Comparison of ENCODE assay signal across 12 cellular contexts in genomic region chr7:93015193-93016084, GRCh38.
DNase-seq lines count a peak whose midpoint lies in the region; ATAC-seq and FAIRE-seq lines count a peak whose summit lies in the region.
"Had no signal": no experiment of that assay in that cellular context is flagged by ENCODE, and none has a peak within 500 bp of the region (broad histone marks: within the 10 kb centered on the region; RNA-seq: fewer than 3 reads in every experiment).

No MANE protein-coding gene starts in this region.

- H3K4me1 ChIP-seq in muscle layer of duodenum (ENCODE audit: control insufficient read depth in 1 of 2, insufficient read depth in 2 of 2, low read length in 2 of 2): peaks cover 7 to 10% of the 10 kb centered on the region in 2 donors

- peak overlapping the region; percentile 49 for H3K27ac ChIP-seq in muscle layer of duodenum (ENCODE audit: low read length)

- DNase-seq in AG08395 (ENCODE audit: low spot score) (peak; percentile 45), NCI-H2227 (lab: John Stamatoyannopoulos, UW; ENCODE audit: unreplicated experiment) (peak; percentile 22), dermis microvascular lymphatic vessel endothelial cell (ENCODE audit: low read depth in 2 of 2) (peak; percentile 89 to 92), NCI-H2196 treated with DMSO at 0.1 percent for 48 hours (lab: John Stamatoyannopoulos, UW; ENCODE audit: unreplicated experiment) (no peak), frontal cortex (ENCODE audit: low spot score in 2 of 2) (no peak)
- DNase-seq in activated naive CD4-positive, alpha-beta T cell treated with anti-CD3 and anti-CD28 coated beads, Interleukin-2, amount 50 U/mL, for 16 hours: no peak
- DNase-seq: activated CD4-positive, alpha-beta T cell treated with anti-CD3 and anti-CD28 coated beads, Interleukin-2, amount 10 ng/mL, durations not matched to agents 7 days and 5 days; activated naive CD8-positive, alpha-beta T cell treated with anti-CD3 and anti-CD28 coated beads, Interleukin-2, amount 10 ng/mL, durations not matched to agents 7 days and 5 days; NCI-H2029 treated with DMSO at 0.1 percent for 48 hours had no signal

- H3K9me3 ChIP-seq in muscle layer of duodenum (ENCODE audit: control insufficient read depth in 1 of 2, low read length in 2 of 2): no peaks in the 10 kb centered on the region

- no peak for FAIRE-seq in frontal cortex (lab: Jason Lieb, UNC)
- FAIRE-seq: GM12878 had no signal

- ATAC-seq in GM21528 (IDR thresholded peaks at IDR 0.05; ENCODE audit: low FRiP score, unreplicated experiment): no peak
- ATAC-seq: GM12878 had no signal

- no peaks in the 10 kb centered on the region for H3K27me3 ChIP-seq in muscle layer of duodenum (ENCODE audit: low read depth, low read length)

- H3K36me3 ChIP-seq in muscle layer of duodenum (ENCODE audit: control insufficient read depth in 1 of 2, insufficient read depth in 2 of 2, low read length in 2 of 2): no peaks in the 10 kb centered on the region

- H3K4me3 ChIP-seq in muscle layer of duodenum (ENCODE audit: low read depth in 1 of 2, low read length in 2 of 2): no peak overlapping the region
- H3K4me3 ChIP-seq: GM12878 had no signal

Comparison
In these comparisons a context has a peak if more than half of its experiments do, and no peak if none do; other contexts are left out.
1. DNase-seq: peak in AG08395 (single experiment), NCI-H2227 (single experiment) and dermis microvascular lymphatic vessel endothelial cell (2 of 2); none in NCI-H2196 treated with DMSO at 0.1 percent for 48 hours (single experiment), activated naive CD4-positive, alpha-beta T cell treated with anti-CD3 and anti-CD28 coated beads, Interleukin-2, amount 50 U/mL, for 16 hours (single experiment) and frontal cortex (0 of 2).